Comparison of ENCODE assay signal across 13 cellular contexts in the genomic region with DNA sequence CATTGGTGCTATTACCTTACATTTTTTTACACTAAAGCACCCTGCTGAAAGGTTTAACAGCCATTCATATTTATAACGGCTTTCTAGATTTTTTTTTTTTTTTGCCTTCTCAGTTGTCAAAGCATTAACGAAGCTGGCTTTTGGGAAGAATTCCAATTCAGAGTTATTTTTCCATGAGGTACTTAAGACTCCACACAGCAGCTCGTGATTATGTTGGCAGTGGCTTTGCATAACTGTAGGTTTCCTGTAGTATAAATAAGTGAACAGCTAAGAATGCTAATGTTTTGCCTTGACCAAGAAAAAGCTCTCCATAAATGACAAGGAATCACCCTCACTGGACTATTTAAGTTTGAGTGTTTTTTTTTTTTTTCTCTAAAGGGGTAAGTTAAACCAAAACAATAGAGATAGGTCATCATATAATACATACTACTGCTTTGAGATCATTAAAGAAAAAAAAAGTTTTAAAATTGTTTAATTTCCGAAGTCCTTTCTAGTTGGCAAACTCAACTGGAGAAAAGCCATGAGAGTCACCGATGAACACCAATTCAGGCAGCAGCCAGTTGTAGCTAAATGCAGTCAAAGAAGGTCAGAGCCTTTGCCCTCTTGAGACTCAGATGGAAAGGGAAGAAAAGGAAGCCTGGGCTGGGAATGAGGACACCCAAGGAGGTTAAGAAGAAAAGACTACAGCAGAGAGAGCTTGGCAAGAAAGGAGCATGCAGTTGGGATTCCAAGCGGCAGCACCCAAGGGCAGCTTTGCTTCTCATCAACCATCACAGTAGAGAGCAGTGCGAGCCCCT.
DNase-seq lines count a peak whose midpoint lies in the region; ATAC-seq and TF ChIP-seq lines count a peak whose summit lies in the region.
"Had no signal": no experiment of that assay in that cellular context is flagged by ENCODE, and none has a peak within 500 bp of the region (broad histone marks: within the 10 kb centered on the region; RNA-seq: fewer than 3 reads in every experiment).

No MANE protein-coding gene starts in this region.

- H4K20me1 ChIP-seq in fibroblast of lung (ENCODE audit: control insufficient read depth, extremely low read depth, insufficient read depth, low read length) (no peaks in the 10 kb centered on the region), neural progenitor cell (ENCODE audit: low read depth) (no peaks in the 10 kb centered on the region)

- H3K36me3 ChIP-seq in MG63 (no peaks in the 10 kb centered on the region), fibroblast of lung (ENCODE audit: control insufficient read depth, insufficient read depth, low read length) (no peaks in the 10 kb centered on the region), neural progenitor cell (no peaks in the 10 kb centered on the region)
- H3K36me3 ChIP-seq in effector memory CD4-positive, alpha-beta T cell (ENCODE audit: control insufficient read depth, insufficient read depth, low read length) = no peaks in the 10 kb centered on the region

- H3K27ac ChIP-seq in fibroblast of lung (ENCODE audit: insufficient read depth, low read length) = peak overlapping the region; percentile 49
- H3K27ac ChIP-seq in neural progenitor cell = no peak overlapping the region
- H3K27ac ChIP-seq in effector memory CD4-positive, alpha-beta T cell (ENCODE audit: insufficient read depth, low read length, poor library complexity, severe bottlenecking) = no peak overlapping the region

- DNase-seq in AG08395 (ENCODE audit: low spot score) = peak; percentile 65
- peak; percentile 71 for DNase-seq in MG63
- peak; percentile 99 to 100 for DNase-seq in fibroblast of lung (ENCODE audit: low read depth in 2 of 2)
- peak; percentile 30 for DNase-seq in neural progenitor cell (ENCODE audit: low spot score)
- DNase-seq in effector memory CD4-positive, alpha-beta T cell = no peak
- DNase-seq: activated gamma-delta T cell treated with Interleukin-2 at 50 U/mL for 16 hours, H9, NCI-H510A had no signal

- H2AFZ ChIP-seq in fibroblast of lung (ENCODE audit: low read length) = no peak overlapping the region
- no peak overlapping the region for H2AFZ ChIP-seq in neural progenitor cell (replicated peaks)

- peaks cover 5% of the 10 kb centered on the region for H3K27me3 Mint-ChIP-seq in neural progenitor cell (ENCODE audit: insufficient read depth, low read depth)

- no peaks in the 10 kb centered on the region for H3F3A ChIP-seq in neural progenitor cell (ENCODE audit: low read depth)

- H3K4me1 ChIP-seq in fibroblast of lung (ENCODE audit: control insufficient read depth, extremely low read depth, insufficient read depth, low read length) (peaks cover 10% of the 10 kb centered on the region), neural progenitor cell (peaks cover 9% of the 10 kb centered on the region)
- H3K4me1 ChIP-seq in effector memory CD4-positive, alpha-beta T cell (ENCODE audit: control insufficient read depth, insufficient read depth, low read length, poor library complexity, severe bottlenecking) = no peaks in the 10 kb centered on the region

- TF ChIP-seq CTCF in fibroblast of lung (conservative IDR thresholded peaks at IDR 0.05 in 1 of 2, IDR thresholded peaks at IDR 0.05 in 1 of 2; ENCODE audit: low read depth in 1 of 2, low read length in 2 of 2) = no peak
- TF ChIP-seq CTCF in neural progenitor cell (IDR thresholded peaks at IDR 0.05) = no peak

- no peak overlapping the region for H3K4me3 Mint-ChIP-seq in neural progenitor cell
- H3K4me3 Mint-ChIP-seq: CD14-positive monocyte, H9 had no signal

- H3K79me2 ChIP-seq in fibroblast of lung (ENCODE audit: control insufficient read depth, insufficient read depth, low read length) (no peaks in the 10 kb centered on the region), neural progenitor cell (ENCODE audit: low read depth) (no peaks in the 10 kb centered on the region)

- no peaks in the 10 kb centered on the region for H3K36me3 Mint-ChIP-seq in neural progenitor cell
- H3K36me3 Mint-ChIP-seq: CD14-positive monocyte had no signal

- no peak overlapping the region for H3K4me3 ChIP-seq in MG63
- H3K4me3 ChIP-seq in fibroblast of lung (replicated peaks in 1 of 4; ENCODE audit: control extremely low read depth in 1 of 4, insufficient read depth in 1 of 4, low read depth in 3 of 4, low read length in 4 of 4) = no peak overlapping the region
- no peak overlapping the region for H3K4me3 ChIP-seq in neural progenitor cell
- no peak overlapping the region for H3K4me3 ChIP-seq in effector memory CD4-positive, alpha-beta T cell (ENCODE audit: insufficient read depth, low read depth, low read length, poor library complexity, severe bottlenecking)

- H3K4me2 ChIP-seq in fibroblast of lung (ENCODE audit: extremely low read depth, insufficient read depth, low read length) (peak overlapping the region; percentile 64), neural progenitor cell (no peak overlapping the region)

- ATAC-seq in GM21619 (IDR thresholded peaks at IDR 0.05; ENCODE audit: unreplicated experiment) (no peak), GM18873 (IDR thresholded peaks at IDR 0.05; ENCODE audit: low FRiP score, unreplicated experiment) (no peak), GM21528 (IDR thresholded peaks at IDR 0.05; ENCODE audit: low FRiP score, unreplicated experiment) (no peak)
- ATAC-seq: SK-N-SH treated with all-trans-retinoic acid at 6 μM for 48 hours had no signal

- H3K9me3 ChIP-seq in MG63 = no peaks in the 10 kb centered on the region
- no peaks in the 10 kb centered on the region for H3K9me3 ChIP-seq in fibroblast of lung (ENCODE audit: control insufficient read depth, insufficient read depth, low read depth, low read length)
- no peaks in the 10 kb centered on the region for H3K9me3 ChIP-seq in neural progenitor cell (ENCODE audit: low read depth)
- no peaks in the 10 kb centered on the region for H3K9me3 ChIP-seq in effector memory CD4-positive, alpha-beta T cell (ENCODE audit: control insufficient read depth, low read length)

- H3K4me1 Mint-ChIP-seq in neural progenitor cell = peaks cover 14% of the 10 kb centered on the region
- H3K4me1 Mint-ChIP-seq: CD14-positive monocyte had no signal

- H3K27ac Mint-ChIP-seq in neural progenitor cell = no peak overlapping the region
- H3K27ac Mint-ChIP-seq: CD14-positive monocyte had no signal

- H3K27me3 ChIP-seq in MG63 (no peaks in the 10 kb centered on the region), fibroblast of lung (ENCODE audit: control insufficient read depth, insufficient read depth, low read length) (no peaks in the 10 kb centered on the region), neural progenitor cell (no peaks in the 10 kb centered on the region)
- no peaks in the 10 kb centered on the region for H3K27me3 ChIP-seq in effector memory CD4-positive, alpha-beta T cell (replicated peaks; ENCODE audit: control insufficient read depth, insufficient read depth, low read length, poor library complexity, severe bottlenecking)

- H3K9me3 Mint-ChIP-seq in neural progenitor cell = no peaks in the 10 kb centered on the region
- H3K9me3 Mint-ChIP-seq: H9 had no signal

- H3K9ac ChIP-seq in fibroblast of lung (ENCODE audit: insufficient read depth, low read length) (no peak overlapping the region), neural progenitor cell (no peak overlapping the region)

Comparison
In these comparisons a context has a peak if more than half of its experiments do, and no peak if none do; other contexts are left out.
1. DNase-seq: peak in AG08395 (single experiment), MG63 (single experiment), fibroblast of lung (2 of 2) and neural progenitor cell (single experiment); none in effector memory CD4-positive, alpha-beta T cell (0 of 3).